21 cellular contexts compared by ENCODE assay signal in the genomic region with DNA sequence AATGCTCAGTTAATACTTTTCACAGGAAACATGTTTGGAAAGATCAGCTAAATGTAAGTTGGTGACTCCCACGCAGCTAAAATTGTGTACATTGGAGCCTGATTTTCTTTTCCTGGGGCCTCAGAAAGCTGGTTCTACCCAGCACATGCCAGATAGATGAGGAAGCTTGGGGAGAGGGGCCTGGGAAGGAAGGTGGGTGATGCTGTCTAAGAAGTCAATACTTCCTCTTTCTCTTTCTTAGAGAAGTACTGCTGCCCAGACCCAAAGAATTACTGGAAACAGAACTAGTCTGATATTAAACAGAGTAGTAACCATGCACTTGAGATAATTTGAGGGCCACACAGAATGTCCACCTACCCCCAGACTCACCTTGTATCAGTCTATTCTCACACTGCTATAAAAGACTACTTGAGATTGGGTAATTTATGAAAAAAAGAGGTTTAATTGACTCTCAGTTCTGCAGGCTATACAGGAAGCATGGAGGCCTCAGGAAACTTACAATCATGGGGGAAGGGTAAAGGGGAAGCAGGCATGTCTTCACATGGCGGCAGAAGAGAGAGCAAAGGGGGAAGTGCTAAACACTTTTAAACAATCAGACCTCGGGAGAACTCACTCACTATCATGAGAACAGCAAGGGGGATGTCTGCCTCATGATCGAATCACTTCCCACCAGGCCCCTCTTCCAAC.
A peak's percentile ranks its signal among the peaks of the same experiment; 100 is the strongest.
DNase-seq lines count a peak whose midpoint lies in the region; ATAC-seq and TF ChIP-seq lines count a peak whose summit lies in the region.
"Had no signal": no experiment of that assay in that cellular context is flagged by ENCODE, and none has a peak within 500 bp of the region (broad histone marks: within the 10 kb centered on the region; RNA-seq: fewer than 3 reads in every experiment).

No MANE protein-coding gene starts in this region.

- intact Hi-C loops in heart left ventricle (cut with DNase I) (loop anchor here in 1 of 10 donors (5.0 kb wide), 1 partner anchor 124 kb away; the partner anchor contains the start of gene MED13L), right cardiac atrium (cut with DNase I) (no loop called here), Panc1 (cut with micrococcal nuclease; ENCODE audit: unreplicated experiment) (no loop called here), left colon (cut with DNase I, micrococcal nuclease) (no loop called here)
- intact Hi-C loops in activated CD4-positive, alpha-beta T cell treated with anti-CD3 and anti-CD28 coated beads, Interleukin-2, amount 10 ng/mL, durations not matched to agents 24 days and 14 days (cut with micrococcal nuclease) = no loop called here

- H3K4me3 Mint-ChIP-seq in stimulated activated naive B cell treated with anti-CD40 and anti-IgM and Interleukin-4, amounts not matched to agents 10 μg/mL and 1 μg/mL and 100 μg/mL, for 72 hours = peak overlapping the region in 1 of 2 donors; percentile 14
- no peak overlapping the region for H3K4me3 Mint-ChIP-seq in activated T-cell treated with anti-CD3 and anti-CD28 coated beads, Interleukin-2, amount 50 U/mL, for 24 hours
- H3K4me3 Mint-ChIP-seq in activated CD4-positive, alpha-beta T cell treated with anti-CD3 and anti-CD28 coated beads, Interleukin-2, amount 10 ng/mL, durations not matched to agents 24 days and 14 days = no peak overlapping the region
- H3K4me3 Mint-ChIP-seq: mesothelial cell of epicardium had no signal

- WGBS in heart left ventricle, 4 donors = 66 to 82% (median 79%) methylated on average over 4 of the region's 4 CpGs
- 76% methylated on average over 4 of the region's 4 CpGs for WGBS in right cardiac atrium

- CTCF ChIA-PET in Panc1 (lab: Charles Lee) = no interaction called here

- H3K27me3 ChIP-seq in heart left ventricle = no peaks in the 10 kb centered on the region
- H3K27me3 ChIP-seq in right cardiac atrium (ENCODE audit: control insufficient read depth, insufficient read depth) = no peaks in the 10 kb centered on the region
- H3K27me3 ChIP-seq in Panc1 (ENCODE audit: control insufficient read depth, insufficient read depth, low read length) = no peaks in the 10 kb centered on the region
- H3K27me3 ChIP-seq: hepatocyte, right atrium auricular region, SJSA1, tibial nerve had no signal

- no peak for TF ChIP-seq CTCF in heart left ventricle (IDR thresholded peaks at IDR 0.05)
- no peak for TF ChIP-seq CTCF in Panc1 (IDR thresholded peaks at IDR 0.05)

- ATAC-seq in heart left ventricle = peak in 3 of 4 donors; percentile 41 to 70 (median 64)
- ATAC-seq in right cardiac atrium = no peak
- ATAC-seq in Panc1 = no peak
- peak; percentile 79 to 90 for ATAC-seq in stimulated activated naive B cell treated with anti-CD40 and anti-IgM and Interleukin-4, amounts not matched to agents 10 μg/mL and 1 μg/mL and 100 μg/mL, for 72 hours (replicated peaks)
- ATAC-seq in left colon = no peak
- ATAC-seq: stimulated activated naive CD8-positive, alpha-beta T cell treated with anti-CD3 and anti-CD28 coated beads, Interleukin-15, Interleukin-2, amounts not matched to agents 100 U/mL and 50 U/mL, for 24 hours had no signal

- H3K9me3 Mint-ChIP-seq in stimulated activated naive B cell treated with anti-CD40 and anti-IgM and Interleukin-4, amounts not matched to agents 10 μg/mL and 1 μg/mL and 100 μg/mL, for 72 hours = peaks cover 30 to 37% of the 10 kb centered on the region in 2 donors
- H3K9me3 Mint-ChIP-seq in activated T-cell treated with anti-CD3 and anti-CD28 coated beads, Interleukin-2, amount 50 U/mL, for 24 hours = peaks cover 22% of the 10 kb centered on the region
- peaks cover 22% of the 10 kb centered on the region for H3K9me3 Mint-ChIP-seq in activated CD4-positive, alpha-beta T cell treated with anti-CD3 and anti-CD28 coated beads, Interleukin-2, amount 10 ng/mL, durations not matched to agents 24 days and 14 days

- H3K4me1 ChIP-seq in heart left ventricle = peaks cover 0 to 9% (median 0%) of the 10 kb centered on the region in 12 donors
- H3K4me1 ChIP-seq in right cardiac atrium (ENCODE audit: control insufficient read depth, insufficient read depth, low read length) = no peaks in the 10 kb centered on the region
- peaks cover 4% of the 10 kb centered on the region; the same call in 1 of the 2 replicates for H3K4me1 ChIP-seq in Panc1 (ENCODE audit: control insufficient read depth, insufficient read depth, low read length)
- H3K4me1 ChIP-seq: right atrium auricular region had no signal

- H3K27ac ChIP-seq in heart left ventricle (peak overlapping the region in 1 of 12 donors; percentile 65), right cardiac atrium (ENCODE audit: low read length) (no peak overlapping the region), Panc1 (ENCODE audit: low read length) (peak overlapping the region; percentile 76; the same call in 1 of the 2 replicates)
- H3K27ac ChIP-seq: hepatocyte, right atrium auricular region, tibial nerve had no signal

- no peak for DNase-seq in heart left ventricle
- no peak for DNase-seq in right cardiac atrium
- no peak for DNase-seq in Panc1 (ENCODE audit: low read depth, low spot score)
- DNase-seq in germinal center (ENCODE audit: low spot score) = peak; percentile 27
- DNase-seq in stimulated activated naive B cell treated with anti-CD40 and anti-IgM and Interleukin-4, amounts not matched to agents 10 μg/mL and 1 μg/mL and 100 μg/mL, for 72 hours = no peak
- no peak for DNase-seq in activated T-cell treated with anti-CD3 and anti-CD28 coated beads, Interleukin-2, amount 50 U/mL, for 24 hours
- no peak for DNase-seq in left colon
- no peak for DNase-seq in activated CD4-positive, alpha-beta T cell treated with anti-CD3 and anti-CD28 coated beads, Interleukin-2, amount 10 ng/mL, durations not matched to agents 24 days and 14 days
- DNase-seq: 8988T; activated CD4-positive, alpha-beta T cell treated with anti-CD3 and anti-CD28 coated beads for 48 hours; activated naive CD4-positive, alpha-beta T cell treated with Interleukin-2 at 50 U/mL for 16 hours; MM.1S; NCI-H1930; NCI-H510A treated with DMSO at 0.1 percent for 48 hours; stimulated activated naive CD8-positive, alpha-beta T cell treated with anti-CD3 and anti-CD28 coated beads, Interleukin-15, Interleukin-2, amounts not matched to agents 100 U/mL and 50 U/mL, for 24 hours; T-helper 9 cell had no signal

- H3K27ac Mint-ChIP-seq in stimulated activated naive B cell treated with anti-CD40 and anti-IgM and Interleukin-4, amounts not matched to agents 10 μg/mL and 1 μg/mL and 100 μg/mL, for 72 hours = peak overlapping the region; percentile 57
- no peak overlapping the region for H3K27ac Mint-ChIP-seq in activated T-cell treated with anti-CD3 and anti-CD28 coated beads, Interleukin-2, amount 50 U/mL, for 24 hours
- H3K27ac Mint-ChIP-seq in activated CD4-positive, alpha-beta T cell treated with anti-CD3 and anti-CD28 coated beads, Interleukin-2, amount 10 ng/mL, durations not matched to agents 24 days and 14 days = no peak overlapping the region
- H3K27ac Mint-ChIP-seq: mesothelial cell of epicardium had no signal

- H3K4me3 ChIP-seq in heart left ventricle = no peak overlapping the region
- H3K4me3 ChIP-seq in right cardiac atrium (ENCODE audit: low read length) = no peak overlapping the region
- no peak overlapping the region for H3K4me3 ChIP-seq in Panc1 (ENCODE audit: low read depth in 2 of 2, low read length in 2 of 2)
- H3K4me3 ChIP-seq: hepatocyte, right atrium auricular region, SJSA1, tibial nerve had no signal

- POLR2A ChIA-PET in Panc1 (lab: Charles Lee) = no interaction called here

- in situ Hi-C loops in Panc1 (cut with HindIII; ENCODE audit: low pct_unique_long_range_greater_than_20kb, low sequenced_read_pairs) = no loop called here

- H3K36me3 Mint-ChIP-seq in stimulated activated naive B cell treated with anti-CD40 and anti-IgM and Interleukin-4, amounts not matched to agents 10 μg/mL and 1 μg/mL and 100 μg/mL, for 72 hours = peaks cover 15 to 29% of the 10 kb centered on the region in 2 donors
- no peaks in the 10 kb centered on the region for H3K36me3 Mint-ChIP-seq in activated T-cell treated with anti-CD3 and anti-CD28 coated beads, Interleukin-2, amount 50 U/mL, for 24 hours (ENCODE audit: low read depth)
- no peaks in the 10 kb centered on the region for H3K36me3 Mint-ChIP-seq in activated CD4-positive, alpha-beta T cell treated with anti-CD3 and anti-CD28 coated beads, Interleukin-2, amount 10 ng/mL, durations not matched to agents 24 days and 14 days (ENCODE audit: low read depth)

- peaks cover 13 to 26% of the 10 kb centered on the region in 2 donors for H3K4me1 Mint-ChIP-seq in stimulated activated naive B cell treated with anti-CD40 and anti-IgM and Interleukin-4, amounts not matched to agents 10 μg/mL and 1 μg/mL and 100 μg/mL, for 72 hours
- no peaks in the 10 kb centered on the region for H3K4me1 Mint-ChIP-seq in activated T-cell treated with anti-CD3 and anti-CD28 coated beads, Interleukin-2, amount 50 U/mL, for 24 hours (ENCODE audit: low read depth)
- H3K4me1 Mint-ChIP-seq in activated CD4-positive, alpha-beta T cell treated with anti-CD3 and anti-CD28 coated beads, Interleukin-2, amount 10 ng/mL, durations not matched to agents 24 days and 14 days = no peaks in the 10 kb centered on the region

- H3K27me3 Mint-ChIP-seq in stimulated activated naive B cell treated with anti-CD40 and anti-IgM and Interleukin-4, amounts not matched to agents 10 μg/mL and 1 μg/mL and 100 μg/mL, for 72 hours = no peaks in the 10 kb centered on the region
- H3K27me3 Mint-ChIP-seq in activated T-cell treated with anti-CD3 and anti-CD28 coated beads, Interleukin-2, amount 50 U/mL, for 24 hours = no peaks in the 10 kb centered on the region
- peaks cover 7% of the 10 kb centered on the region for H3K27me3 Mint-ChIP-seq in activated CD4-positive, alpha-beta T cell treated with anti-CD3 and anti-CD28 coated beads, Interleukin-2, amount 10 ng/mL, durations not matched to agents 24 days and 14 days

- H3K36me3 ChIP-seq in heart left ventricle (no peaks in the 10 kb centered on the region), Panc1 (ENCODE audit: control insufficient read depth, insufficient read depth, low read length) (no peaks in the 10 kb centered on the region)
- H3K36me3 ChIP-seq: right atrium auricular region, SJSA1, tibial nerve had no signal

- peaks cover 0 to 24% (median 8%) of the 10 kb centered on the region in 12 donors for H3K9me3 ChIP-seq in heart left ventricle
- H3K9me3 ChIP-seq in right cardiac atrium (ENCODE audit: control insufficient read depth, low read length) = no peaks in the 10 kb centered on the region
- H3K9me3 ChIP-seq in Panc1 (ENCODE audit: control insufficient read depth, insufficient read depth, low read depth, low read length) = peaks cover 12% of the 10 kb centered on the region

- no peak for TF ChIP-seq POLR2A in heart left ventricle (IDR thresholded peaks at IDR 0.05)

- BruUV-seq in Panc1 (replicated peaks; lab: Mats Ljungman, UMichigan) = no TSS peak

Comparison
In these comparisons a context has a peak if more than half of its experiments do, and no peak if none do; other contexts are left out.
1. ATAC-seq: peak in heart left ventricle (3 of 4) and stimulated activated naive B cell treated with anti-CD40 and anti-IgM and Interleukin-4, amounts not matched to agents 10 μg/mL and 1 μg/mL and 100 μg/mL, for 72 hours (2 of 2); none in right cardiac atrium (0 of 2), Panc1 (single experiment) and left colon (single experiment).